ENCODE assay signal across 8 cellular contexts in genomic region chr3:35908366-35909232, GRCh38.
A peak's percentile ranks its signal among the peaks of the same experiment; 100 is the strongest.
DNase-seq lines count a peak whose midpoint lies in the region; ATAC-seq, FAIRE-seq and TF ChIP-seq lines count a peak whose summit lies in the region.

No MANE protein-coding gene starts in this region.

- ATAC-seq in GM19351 (IDR thresholded peaks at IDR 0.05; ENCODE audit: unreplicated experiment) (peak; percentile 97), HG03565 (IDR thresholded peaks at IDR 0.05; ENCODE audit: unreplicated experiment) (peak; percentile 80), pancreas (peak in 3 of 4 donors; percentile 72 to 78 (median 76))

- no peaks in the 10 kb centered on the region for H3K4me1 Mint-ChIP-seq in activated T-cell treated with anti-CD3 and anti-CD28 coated beads, Interleukin-2, amount 50 U/mL, for 24 hours (ENCODE audit: low read depth)

- 25 to 29% methylated on average over 9 of the region's 9 CpGs for WGBS in pancreas, 2 donors

- no peaks in the 10 kb centered on the region for H3K27me3 ChIP-seq in pancreas

- H3K4me3 Mint-ChIP-seq in activated T-cell treated with anti-CD3 and anti-CD28 coated beads, Interleukin-2, amount 50 U/mL, for 24 hours, result no peak overlapping the region

- TF ChIP-seq CTCF in pancreas (IDR thresholded peaks at IDR 0.05), result peak; percentile 34 to 65 (median 54)

- DNase-seq in Caki2 (ENCODE audit: low read depth), result peak; percentile 32
- DNase-seq in NOMO-1 treated with DMSO at 0.1 percent for 48 hours (lab: John Stamatoyannopoulos, UW; ENCODE audit: unreplicated experiment), result peak; percentile 24
- peak; percentile 48 for DNase-seq in activated T-cell treated with anti-CD3 and anti-CD28 coated beads, Interleukin-2, amount 50 U/mL, for 24 hours
- DNase-seq in germinal center (ENCODE audit: low spot score), result peak; percentile 13
- DNase-seq in pancreas, result peak in 5 of 6 donors; percentile 26 to 71 (median 48)
- no peak for DNase-seq in 8988T

- H3K36me3 Mint-ChIP-seq in activated T-cell treated with anti-CD3 and anti-CD28 coated beads, Interleukin-2, amount 50 U/mL, for 24 hours (ENCODE audit: low read depth), result no peaks in the 10 kb centered on the region

- H3K27me3 Mint-ChIP-seq in activated T-cell treated with anti-CD3 and anti-CD28 coated beads, Interleukin-2, amount 50 U/mL, for 24 hours, result no peaks in the 10 kb centered on the region

- H3K36me3 ChIP-seq in pancreas, result no peaks in the 10 kb centered on the region

- H3K9me3 ChIP-seq in pancreas, result no peaks in the 10 kb centered on the region

- intact Hi-C loops in pancreas (cut with DNase I), result no loop called here

- no peak overlapping the region for H3K4me3 ChIP-seq in pancreas

- H3K9me3 Mint-ChIP-seq in activated T-cell treated with anti-CD3 and anti-CD28 coated beads, Interleukin-2, amount 50 U/mL, for 24 hours, result no peaks in the 10 kb centered on the region

- in situ Hi-C loops in Caki2 (cut with HindIII; ENCODE audit: low pct_unique_long_range_greater_than_20kb, low sequenced_read_pairs), result no loop called here

- FAIRE-seq in pancreas (lab: Jason Lieb, UNC), result no peak

- H3K4me1 ChIP-seq in pancreas, result no peaks in the 10 kb centered on the region

- no peak overlapping the region for H3K27ac ChIP-seq in pancreas

- H3K27ac Mint-ChIP-seq in activated T-cell treated with anti-CD3 and anti-CD28 coated beads, Interleukin-2, amount 50 U/mL, for 24 hours, result no peak overlapping the region
